ENCODE assay signal across 1 cellular context in the genomic region with DNA sequence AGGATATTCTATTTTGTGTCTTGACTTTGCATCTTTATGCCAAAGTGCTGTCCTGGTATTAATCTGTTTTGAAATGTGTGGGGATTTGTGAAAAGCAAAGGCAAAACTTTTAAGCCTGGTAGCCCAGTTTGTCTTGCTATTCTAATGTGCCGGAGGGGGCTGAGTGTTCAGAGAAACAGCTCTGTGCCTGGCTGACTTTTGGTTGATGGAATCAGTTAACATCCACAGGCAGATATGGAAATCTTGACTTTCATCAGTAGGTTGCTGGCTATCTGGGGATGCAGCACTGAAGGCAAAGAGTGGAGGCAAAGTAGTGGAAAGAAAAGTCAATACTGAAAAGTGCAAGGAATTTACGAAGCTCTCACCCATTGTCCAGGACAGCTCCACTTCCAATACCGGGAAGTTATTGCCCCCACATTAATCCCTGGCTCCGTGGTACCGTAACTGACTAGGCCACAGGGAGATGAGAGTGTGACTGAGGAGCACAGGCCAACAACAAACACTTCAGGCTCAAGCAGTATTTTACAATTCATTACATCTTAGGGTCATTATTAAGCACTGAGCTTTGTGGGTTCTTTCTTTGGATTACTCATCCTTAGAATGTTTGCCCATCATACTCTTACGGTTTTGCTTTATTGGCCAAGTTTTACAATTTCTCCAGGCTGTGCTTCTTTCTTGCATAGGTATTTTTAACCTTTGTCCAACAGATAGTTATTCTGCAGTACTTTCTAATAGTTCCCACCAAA.
TF ChIP-seq lines count a peak whose summit lies in the region.

No MANE protein-coding gene starts in this region.

TF ChIP-seq in IMR-90, 13 proteins besides CTCF, POLR2A, EP300 and RAD21:
- TF ChIP-seq CEBPB (IDR thresholded peaks at IDR 0.05; ENCODE audit: low read depth, low read length) (no peak), MXI1 (IDR thresholded peaks at IDR 0.05; ENCODE audit: borderline replicate concordance, low read depth, low read length) (no peak), BHLHE40 (IDR thresholded peaks at IDR 0.05; ENCODE audit: low read depth, low read length) (no peak), SMC3 (IDR thresholded peaks at IDR 0.05; ENCODE audit: low read depth, low read length) (no peak), MAZ (IDR thresholded peaks at IDR 0.05; ENCODE audit: borderline replicate concordance, low read depth, low read length) (no peak), CHD1 (IDR thresholded peaks at IDR 0.05; ENCODE audit: low read depth, low read length) (no peak), MAFK (IDR thresholded peaks at IDR 0.05; ENCODE audit: low read depth, low read length) (no peak), RCOR1 (IDR thresholded peaks at IDR 0.05; ENCODE audit: insufficient replicate concordance, low read length) (no peak), RFX5 (IDR thresholded peaks at IDR 0.05; ENCODE audit: low read depth, low read length) (no peak), FOS (IDR thresholded peaks at IDR 0.05; ENCODE audit: low read depth, low read length) (no peak), NFE2L2 (IDR thresholded peaks at IDR 0.05; ENCODE audit: low read depth, low read length) (no peak)
- TF ChIP-seq, protein P1, sequence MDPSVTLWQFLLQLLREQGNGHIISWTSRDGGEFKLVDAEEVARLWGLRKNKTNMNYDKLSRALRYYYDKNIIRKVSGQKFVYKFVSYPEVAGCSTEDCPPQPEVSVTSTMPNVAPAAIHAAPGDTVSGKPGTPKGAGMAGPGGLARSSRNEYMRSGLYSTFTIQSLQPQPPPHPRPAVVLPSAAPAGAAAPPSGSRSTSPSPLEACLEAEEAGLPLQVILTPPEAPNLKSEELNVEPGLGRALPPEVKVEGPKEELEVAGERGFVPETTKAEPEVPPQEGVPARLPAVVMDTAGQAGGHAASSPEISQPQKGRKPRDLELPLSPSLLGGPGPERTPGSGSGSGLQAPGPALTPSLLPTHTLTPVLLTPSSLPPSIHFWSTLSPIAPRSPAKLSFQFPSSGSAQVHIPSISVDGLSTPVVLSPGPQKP (IDR thresholded peaks at IDR 0.05; ENCODE audit: borderline replicate concordance, low read depth, low read length), result no peak
- TF ChIP-seq, protein P2, sequence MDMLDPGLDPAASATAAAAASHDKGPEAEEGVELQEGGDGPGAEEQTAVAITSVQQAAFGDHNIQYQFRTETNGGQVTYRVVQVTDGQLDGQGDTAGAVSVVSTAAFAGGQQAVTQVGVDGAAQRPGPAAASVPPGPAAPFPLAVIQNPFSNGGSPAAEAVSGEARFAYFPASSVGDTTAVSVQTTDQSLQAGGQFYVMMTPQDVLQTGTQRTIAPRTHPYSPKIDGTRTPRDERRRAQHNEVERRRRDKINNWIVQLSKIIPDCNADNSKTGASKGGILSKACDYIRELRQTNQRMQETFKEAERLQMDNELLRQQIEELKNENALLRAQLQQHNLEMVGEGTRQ (IDR thresholded peaks at IDR 0.05; ENCODE audit: low read depth, low read length), result no peak
